17 cellular contexts compared by ENCODE assay signal in the genomic region with DNA sequence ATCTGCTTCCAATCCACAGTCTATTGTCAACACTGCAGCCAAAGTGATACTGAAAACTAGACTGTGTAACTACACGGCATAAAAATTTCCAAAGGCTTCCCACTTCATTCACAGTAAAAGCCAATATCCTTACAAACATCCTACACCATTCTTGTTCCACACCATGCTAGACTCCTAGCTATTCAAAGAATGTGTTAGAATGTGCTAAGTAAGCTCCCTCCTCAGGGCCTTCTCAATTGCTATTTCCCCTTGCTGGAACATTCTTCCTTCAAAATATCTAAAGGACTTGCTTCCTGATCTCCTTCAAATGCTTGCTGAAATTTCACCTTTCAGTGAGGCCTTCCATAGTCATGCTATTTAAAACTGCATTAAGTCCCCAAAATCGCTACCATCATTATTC.
DNase-seq lines count a peak whose midpoint lies in the region; FAIRE-seq and TF ChIP-seq lines count a peak whose summit lies in the region.
"Had no signal": no experiment of that assay in that cellular context is flagged by ENCODE, and none has a peak within 500 bp of the region (broad histone marks: within the 10 kb centered on the region; RNA-seq: fewer than 3 reads in every experiment).

No MANE protein-coding gene starts in this region.

- WGBS in smooth muscle cell (ENCODE audit: low lambda C conversion rate) = 64% methylated on average over 2 of the region's 2 CpGs

- H3K4me1 Mint-ChIP-seq in astrocyte (ENCODE audit: low read depth, unreplicated experiment) = peaks cover 24% of the 10 kb centered on the region

- H3K27ac Mint-ChIP-seq in astrocyte (ENCODE audit: unreplicated experiment) = peak overlapping the region; percentile 64

- H3K9me3 ChIP-seq in astrocyte (ENCODE audit: insufficient read depth, low read depth, low read length) = no peaks in the 10 kb centered on the region
- no peaks in the 10 kb centered on the region for H3K9me3 ChIP-seq in smooth muscle cell (replicated peaks; ENCODE audit: low read depth)
- peaks cover 0 to 8% of the 10 kb centered on the region in 2 donors for H3K9me3 ChIP-seq in ascending aorta
- no peaks in the 10 kb centered on the region; the same call in 1 of the 2 replicates for H3K9me3 ChIP-seq in BE2C

- H4K20me1 ChIP-seq in astrocyte (ENCODE audit: insufficient read depth, low read length) = no peaks in the 10 kb centered on the region
- no peaks in the 10 kb centered on the region for H4K20me1 ChIP-seq in smooth muscle cell (ENCODE audit: low read depth)
- H4K20me1 ChIP-seq: BLaER1 treated with 17β-estradiol and CSF1 and Interleukin-3, amounts not matched to agents 10 nM and 100 nM had no signal

- H3K4me1 ChIP-seq in astrocyte (ENCODE audit: insufficient read depth, low read length) (no peaks in the 10 kb centered on the region), smooth muscle cell (ENCODE audit: low read depth) (no peaks in the 10 kb centered on the region), ascending aorta (no peaks in the 10 kb centered on the region), BE2C (no peaks in the 10 kb centered on the region)
- H3K4me1 ChIP-seq: BLaER1 treated with 17β-estradiol and CSF1 and Interleukin-3, amounts not matched to agents 10 nM and 100 nM had no signal

- H3K27me3 ChIP-seq in astrocyte (ENCODE audit: insufficient read depth, low read length) (no peaks in the 10 kb centered on the region), smooth muscle cell (ENCODE audit: low read depth) (no peaks in the 10 kb centered on the region), ascending aorta (no peaks in the 10 kb centered on the region), BE2C (no peaks in the 10 kb centered on the region)
- H3K27me3 ChIP-seq: BLaER1 treated with 17β-estradiol and CSF1 and Interleukin-3, amounts not matched to agents 10 nM and 100 nM had no signal

- H3K27me3 Mint-ChIP-seq in astrocyte (ENCODE audit: low read depth, unreplicated experiment) = no peaks in the 10 kb centered on the region

- H3K36me3 Mint-ChIP-seq in astrocyte (ENCODE audit: low read depth, unreplicated experiment) = peaks cover 33% of the 10 kb centered on the region

- H3K9ac ChIP-seq in astrocyte (ENCODE audit: low read length) = no peak overlapping the region
- no peak overlapping the region for H3K9ac ChIP-seq in smooth muscle cell (ENCODE audit: low read depth)
- H3K9ac ChIP-seq: BLaER1 treated with 17β-estradiol and CSF1 and Interleukin-3, amounts not matched to agents 10 nM and 100 nM had no signal

- H3K79me2 ChIP-seq in astrocyte (ENCODE audit: insufficient read depth, low read length) = no peaks in the 10 kb centered on the region
- no peaks in the 10 kb centered on the region for H3K79me2 ChIP-seq in smooth muscle cell (ENCODE audit: low read depth)

- peaks cover 12% of the 10 kb centered on the region for H3K9me3 Mint-ChIP-seq in astrocyte (ENCODE audit: unreplicated experiment)

- peaks cover 5% of the 10 kb centered on the region for H3F3A ChIP-seq in smooth muscle cell (ENCODE audit: low read depth)

- TF ChIP-seq CTCF in astrocyte (IDR thresholded peaks at IDR 0.05; ENCODE audit: insufficient read depth, low read depth, low read length) (no peak), smooth muscle cell (IDR thresholded peaks at IDR 0.05; ENCODE audit: borderline replicate concordance, insufficient read depth, poor library complexity, severe bottlenecking) (no peak), ascending aorta (IDR thresholded peaks at IDR 0.05) (no peak), BE2C (IDR thresholded peaks at IDR 0.05; ENCODE audit: low read depth, low read length) (no peak)

- H3K4me3 Mint-ChIP-seq in astrocyte (ENCODE audit: unreplicated experiment) = no peak overlapping the region

- peak; percentile 6 for DNase-seq in ELF-1 (ENCODE audit: low read depth, low spot score)
- DNase-seq in astrocyte (ENCODE audit: low read depth) = peak; percentile 24
- DNase-seq in iPS DF 4.7 (ENCODE audit: extremely low read depth, low spot score) = peak; percentile 3
- no peak for DNase-seq in smooth muscle cell (lab: John Stamatoyannopoulos, UW; ENCODE audit: unreplicated experiment)
- no peak for DNase-seq in NCI-H2081 (lab: John Stamatoyannopoulos, UW)
- DNase-seq in ascending aorta (ENCODE audit: low spot score in 2 of 2) = no peak
- DNase-seq in BE2C = no peak
- DNase-seq: DMS 273 treated with DMSO at 0.1 percent for 48 hours; HCEC 1CT; NCI-H1048; NCI-H345; NCI-H526 treated with DMSO at 0.1 percent for 48 hours; NK-92 treated with Interleukin-12 subunit alpha and Interleukin-12 subunit beta, amount 100 ng/mL, for 24 hours; PC-3 had no signal

- H3K36me3 ChIP-seq in astrocyte (ENCODE audit: insufficient read depth, low read length) (no peaks in the 10 kb centered on the region), smooth muscle cell (ENCODE audit: low read depth) (peaks cover 11% of the 10 kb centered on the region), ascending aorta (peaks cover 10 to 27% of the 10 kb centered on the region in 2 donors), BE2C (no peaks in the 10 kb centered on the region; the same call in 1 of the 2 replicates)

- no peak overlapping the region for H2AFZ ChIP-seq in astrocyte (ENCODE audit: low read depth, low read length)
- no peak overlapping the region for H2AFZ ChIP-seq in smooth muscle cell (ENCODE audit: low read depth)

- H3K27ac ChIP-seq in astrocyte (ENCODE audit: low read depth, low read length) (no peak overlapping the region), smooth muscle cell (ENCODE audit: low read depth) (no peak overlapping the region), ascending aorta (no peak overlapping the region)
- H3K27ac ChIP-seq: BLaER1 treated with 17β-estradiol and CSF1 and Interleukin-3, amounts not matched to agents 10 nM and 100 nM; SK-N-MC had no signal

- intact Hi-C loops in ascending aorta (cut with DNase I) = no loop called here

- no peak overlapping the region for H3K4me2 ChIP-seq in astrocyte (ENCODE audit: low read length)
- H3K4me2 ChIP-seq in smooth muscle cell = peak overlapping the region; percentile 23
- H3K4me2 ChIP-seq: BLaER1 treated with 17β-estradiol and CSF1 and Interleukin-3, amounts not matched to agents 10 nM and 100 nM had no signal

- no peak for FAIRE-seq in astrocyte (lab: Jason Lieb, UNC)
- FAIRE-seq: K562 had no signal

- H3K4me3 ChIP-seq in astrocyte (ENCODE audit: insufficient read depth, low read depth, low read length) (no peak overlapping the region), smooth muscle cell (no peak overlapping the region), ascending aorta (no peak overlapping the region), BE2C (ENCODE audit: low read depth, low read length) (no peak overlapping the region)
- H3K4me3 ChIP-seq: BLaER1 treated with 17β-estradiol and CSF1 and Interleukin-3, amounts not matched to agents 10 nM and 100 nM; K562; SK-N-MC had no signal

Comparison
In these comparisons a context has a peak if more than half of its experiments do, and no peak if none do; other contexts are left out.
1. DNase-seq: peak in ELF-1 (single experiment), astrocyte (single experiment) and iPS DF 4.7 (single experiment); none in smooth muscle cell (single experiment), NCI-H2081 (0 of 2), ascending aorta (0 of 2) and BE2C (single experiment).